8 cellular contexts compared by ENCODE assay signal in the genomic region with DNA sequence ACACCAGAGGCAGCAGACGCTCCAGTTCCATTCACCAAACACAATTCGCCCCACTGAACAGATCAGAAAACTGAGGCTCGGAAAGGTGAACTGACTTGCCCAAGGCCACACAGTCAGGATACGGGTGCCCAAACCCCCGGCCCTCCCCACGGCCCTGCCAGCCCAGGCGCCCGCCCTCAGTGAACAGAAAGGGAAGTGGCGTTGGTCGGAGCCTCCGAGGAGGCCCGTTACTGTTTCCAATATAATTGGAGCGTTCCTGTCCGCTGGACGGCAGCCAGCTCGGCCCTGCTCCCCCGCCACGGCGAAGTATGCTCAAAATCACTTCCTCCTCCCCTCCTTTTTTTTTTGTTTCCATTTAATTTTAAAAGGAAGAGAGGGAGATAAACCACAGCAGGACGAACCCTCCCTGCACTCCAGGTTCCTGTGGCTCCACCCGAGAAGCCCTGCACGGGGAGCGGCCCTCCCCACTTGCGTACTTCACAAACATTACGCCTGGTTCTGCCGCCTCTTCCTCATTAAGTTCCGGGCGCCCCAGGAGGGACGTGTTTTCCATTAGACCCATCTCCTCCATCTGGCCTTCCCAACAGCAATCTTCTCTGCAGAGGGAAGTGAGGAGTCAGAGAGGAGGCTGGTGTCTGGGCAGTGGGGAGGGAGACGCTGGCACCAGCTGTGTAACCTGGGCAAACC.
DNase-seq lines count a peak whose midpoint lies in the region; ATAC-seq lines count a peak whose summit lies in the region.

No MANE protein-coding gene starts in this region.

- no peaks in the 10 kb centered on the region for H3K9me3 Mint-ChIP-seq in dendritic cell treated with granulocyte-macrophage colony-stimulating factor and Interleukin-4, amounts not matched to agents 40 ng/mL and 50 ng/mL, for 4 days
- no peaks in the 10 kb centered on the region for H3K9me3 Mint-ChIP-seq in activated naive CD4-positive, alpha-beta T cell treated with anti-CD3 and anti-CD28 coated beads, Interleukin-2, amount 10 ng/mL, durations not matched to agents 7 days and 5 days

- CTCF ChIA-PET in activated naive CD4-positive, alpha-beta T cell treated with anti-CD3 and anti-CD28 coated beads, Interleukin-2, amount 10 ng/mL, durations not matched to agents 7 days and 5 days (lab: Charles Lee) = no interaction called here

- H3K4me1 ChIP-seq in mesodermal cell (ENCODE audit: control insufficient read depth, insufficient read depth, low read length, poor library complexity, severe bottlenecking) = peaks cover 44% of the 10 kb centered on the region

- ATAC-seq in HG03571 (IDR thresholded peaks at IDR 0.05; ENCODE audit: unreplicated experiment) (no peak), GM18519 (IDR thresholded peaks at IDR 0.05; ENCODE audit: low FRiP score, unreplicated experiment) (no peak), GM19035 (IDR thresholded peaks at IDR 0.05; ENCODE audit: unreplicated experiment) (no peak)

- peaks cover 96% of the 10 kb centered on the region for H3K4me1 Mint-ChIP-seq in dendritic cell treated with granulocyte-macrophage colony-stimulating factor and Interleukin-4, amounts not matched to agents 40 ng/mL and 50 ng/mL, for 4 days (ENCODE audit: low read depth)
- H3K4me1 Mint-ChIP-seq in activated naive CD4-positive, alpha-beta T cell treated with anti-CD3 and anti-CD28 coated beads, Interleukin-2, amount 10 ng/mL, durations not matched to agents 7 days and 5 days = peaks cover 2% of the 10 kb centered on the region

- 86 to 89% methylated on average over 7 to 19 of the region's 30 CpGs for WGBS in mesodermal cell (ENCODE audit: insufficient coverage in 2 of 2), 2 experiments

- H3K36me3 Mint-ChIP-seq in dendritic cell treated with granulocyte-macrophage colony-stimulating factor and Interleukin-4, amounts not matched to agents 40 ng/mL and 50 ng/mL, for 4 days (ENCODE audit: low read depth) = peaks cover 86% of the 10 kb centered on the region
- H3K36me3 Mint-ChIP-seq in activated naive CD4-positive, alpha-beta T cell treated with anti-CD3 and anti-CD28 coated beads, Interleukin-2, amount 10 ng/mL, durations not matched to agents 7 days and 5 days = no peaks in the 10 kb centered on the region

- H3K4me3 ChIP-seq in mesodermal cell (ENCODE audit: extremely low read depth, insufficient read depth, low read length, poor library complexity, severe bottlenecking) = no peak overlapping the region

- H3K4me3 Mint-ChIP-seq in dendritic cell treated with granulocyte-macrophage colony-stimulating factor and Interleukin-4, amounts not matched to agents 40 ng/mL and 50 ng/mL, for 4 days = peak overlapping the region; percentile 75
- no peak overlapping the region for H3K4me3 Mint-ChIP-seq in activated naive CD4-positive, alpha-beta T cell treated with anti-CD3 and anti-CD28 coated beads, Interleukin-2, amount 10 ng/mL, durations not matched to agents 7 days and 5 days

- in situ Hi-C loops in G401 (cut with HindIII; ENCODE audit: low sequenced_read_pairs) = no loop called here

- H3K27ac Mint-ChIP-seq in dendritic cell treated with granulocyte-macrophage colony-stimulating factor and Interleukin-4, amounts not matched to agents 40 ng/mL and 50 ng/mL, for 4 days = peak overlapping the region; percentile 92
- H3K27ac Mint-ChIP-seq in activated naive CD4-positive, alpha-beta T cell treated with anti-CD3 and anti-CD28 coated beads, Interleukin-2, amount 10 ng/mL, durations not matched to agents 7 days and 5 days = no peak overlapping the region

- H3K36me3 ChIP-seq in mesodermal cell (ENCODE audit: control insufficient read depth, insufficient read depth, low read length) = peaks cover 6% of the 10 kb centered on the region

- intact Hi-C loops in dendritic cell treated with granulocyte-macrophage colony-stimulating factor and Interleukin-4, amounts not matched to agents 40 ng/mL and 50 ng/mL, for 4 days (cut with micrococcal nuclease) = loop anchor here (5.0 kb wide), 2 partner anchors 41 to 49 kb away; no protein-coding TSS in a partner anchor

- no peaks in the 10 kb centered on the region for H3K27me3 Mint-ChIP-seq in dendritic cell treated with granulocyte-macrophage colony-stimulating factor and Interleukin-4, amounts not matched to agents 40 ng/mL and 50 ng/mL, for 4 days
- no peaks in the 10 kb centered on the region for H3K27me3 Mint-ChIP-seq in activated naive CD4-positive, alpha-beta T cell treated with anti-CD3 and anti-CD28 coated beads, Interleukin-2, amount 10 ng/mL, durations not matched to agents 7 days and 5 days

- no peaks in the 10 kb centered on the region for H3K9me3 ChIP-seq in mesodermal cell (ENCODE audit: control insufficient read depth, low read length)

- H3K27ac ChIP-seq in mesodermal cell (ENCODE audit: low read depth, low read length, severe bottlenecking) = peak overlapping the region; percentile 67

- DNase-seq in G401 (ENCODE audit: low spot score) (peak; percentile 58), NCI-H524 (lab: John Stamatoyannopoulos, UW) (peak; percentile 82 to 89)
- DNase-seq in activated naive CD4-positive, alpha-beta T cell treated with anti-CD3 and anti-CD28 coated beads, Interleukin-2, amount 10 ng/mL, durations not matched to agents 7 days and 5 days = no peak
